8 cellular contexts compared by ENCODE assay signal in genomic region chr1:221741971-221742554, GRCh38. TPM values are rescaled to one million over a fixed set of nuclear protein-coding genes. Genes with fewer than 3 reads are reported as not detected.
A peak's percentile ranks its signal among the peaks of the same experiment; 100 is the strongest.
DNase-seq lines count a peak whose midpoint lies in the region; ATAC-seq and TF ChIP-seq lines count a peak whose summit lies in the region.

DUSP10 (minus strand) TSS chr1:221742089; CDS start chr1:221739744, 2,345 bp downstream.

- H3K4me3 ChIP-seq in BLaER1 treated with 17β-estradiol and CSF1 and Interleukin-3, amounts not matched to agents 10 nM and 100 nM: peak within 1 kb of the TSS; percentile 72 to 86 (median 78)
- H3K4me3 ChIP-seq in coronary artery: peak within 1 kb of the TSS; percentile 96

- DNase-seq in NCI-H526 treated with DMSO at 0.1 percent for 48 hours (lab: John Stamatoyannopoulos, UW): peak; percentile 95
- DNase-seq in activated CD4-positive, alpha-beta T cell treated with anti-CD3 and anti-CD28 coated beads, Interleukin-2, amount 10 ng/mL, durations not matched to agents 24 days and 14 days: peak; percentile 100
- peak; percentile 99 for DNase-seq in coronary artery (ENCODE audit: low spot score)
- DNase-seq in left colon: peak; percentile 99
- peak; percentile 93 to 96 for DNase-seq in stimulated activated CD4-positive, alpha-beta T cell treated with anti-CD3 and anti-CD28 coated beads, Interleukin-1b, Interleukin-23, amount 100 ng/mL, for 4 hours (ENCODE audit: low read depth in 2 of 2)

- H3K27ac Mint-ChIP-seq in activated CD4-positive, alpha-beta T cell treated with anti-CD3 and anti-CD28 coated beads, Interleukin-2, amount 10 ng/mL, durations not matched to agents 24 days and 14 days: no peak within 1 kb of the TSS

- H3K27me3 Mint-ChIP-seq in activated CD4-positive, alpha-beta T cell treated with anti-CD3 and anti-CD28 coated beads, Interleukin-2, amount 10 ng/mL, durations not matched to agents 24 days and 14 days: no peaks in the 10 kb centered on the region

- peaks cover 0 to 46% (median 14%) of the 10 kb centered on the region in 11 experiments; a peak in 13 of 22 replicates for H4K20me1 ChIP-seq in BLaER1 treated with 17β-estradiol and CSF1 and Interleukin-3, amounts not matched to agents 10 nM and 100 nM

- no peak within 1 kb of the TSS for H3K4me3 Mint-ChIP-seq in activated CD4-positive, alpha-beta T cell treated with anti-CD3 and anti-CD28 coated beads, Interleukin-2, amount 10 ng/mL, durations not matched to agents 24 days and 14 days

- H3K9me3 Mint-ChIP-seq in activated CD4-positive, alpha-beta T cell treated with anti-CD3 and anti-CD28 coated beads, Interleukin-2, amount 10 ng/mL, durations not matched to agents 24 days and 14 days: peaks cover 17% of the 10 kb centered on the region

- H3K36me3 ChIP-seq in BLaER1 treated with 17β-estradiol and CSF1 and Interleukin-3, amounts not matched to agents 10 nM and 100 nM: peaks cover 23 to 28% (median 26%) of the 10 kb centered on the region in 11 experiments

- intact Hi-C loops in activated CD4-positive, alpha-beta T cell treated with anti-CD3 and anti-CD28 coated beads, Interleukin-2, amount 10 ng/mL, durations not matched to agents 24 days and 14 days (cut with micrococcal nuclease): loop anchor here (1.0 to 10.0 kb wide), 15 partner anchors 12 to 713 kb away; no protein-coding TSS in a partner anchor
- intact Hi-C loops in left colon (cut with DNase I, micrococcal nuclease): no loop called here

- H3K36me3 Mint-ChIP-seq in activated CD4-positive, alpha-beta T cell treated with anti-CD3 and anti-CD28 coated beads, Interleukin-2, amount 10 ng/mL, durations not matched to agents 24 days and 14 days (ENCODE audit: low read depth): peaks cover 25% of the 10 kb centered on the region

- H3K27me3 ChIP-seq in BLaER1 treated with 17β-estradiol and CSF1 and Interleukin-3, amounts not matched to agents 10 nM and 100 nM: no peaks in the 10 kb centered on the region

- peak; percentile 81 for ATAC-seq in GM19328 (IDR thresholded peaks at IDR 0.05; ENCODE audit: unreplicated experiment)
- ATAC-seq in HG03469 (IDR thresholded peaks at IDR 0.05; ENCODE audit: unreplicated experiment): peak; percentile 80
- ATAC-seq in left colon: peak; percentile 89

- no peak for TF ChIP-seq CTCF in coronary artery (IDR thresholded peaks at IDR 0.05)

- H3K4me2 ChIP-seq in BLaER1 treated with 17β-estradiol and CSF1 and Interleukin-3, amounts not matched to agents 10 nM and 100 nM: peak within 1 kb of the TSS; percentile 93 to 99 (median 94)

- peaks cover 33% of the 10 kb centered on the region for H3K4me1 Mint-ChIP-seq in activated CD4-positive, alpha-beta T cell treated with anti-CD3 and anti-CD28 coated beads, Interleukin-2, amount 10 ng/mL, durations not matched to agents 24 days and 14 days

- H3K9me3 ChIP-seq in BLaER1 treated with 17β-estradiol and CSF1 and Interleukin-3, amounts not matched to agents 10 nM and 100 nM (replicated peaks in 1 of 11): peaks cover 0 to 20% (median 7%) of the 10 kb centered on the region in 11 experiments; a peak in 9 of 22 replicates

- H3K4me1 ChIP-seq in BLaER1 treated with 17β-estradiol and CSF1 and Interleukin-3, amounts not matched to agents 10 nM and 100 nM: peaks cover 25 to 46% (median 33%) of the 10 kb centered on the region in 10 experiments

- peak within 1 kb of the TSS; percentile 91 to 99 (median 96) for H3K27ac ChIP-seq in BLaER1 treated with 17β-estradiol and CSF1 and Interleukin-3, amounts not matched to agents 10 nM and 100 nM
- peak within 1 kb of the TSS; percentile 97 to 100 for H3K27ac ChIP-seq in coronary artery

- peak within 1 kb of the TSS; percentile 88 to 97 (median 93) for H3K9ac ChIP-seq in BLaER1 treated with 17β-estradiol and CSF1 and Interleukin-3, amounts not matched to agents 10 nM and 100 nM

RNA-seq across cellular contexts. Expression of gene DUSP10, which starts in this region (rescaled TPM):
- total RNA-seq in activated CD4-positive, alpha-beta T cell treated with anti-CD3 and anti-CD28 coated beads, Interleukin-2, amount 10 ng/mL, durations not matched to agents 24 days and 14 days: 13.5 and 14.6 TPM in 2 replicates
- 1 to 10 TPM; 3.3 to 5.2 TPM for total RNA-seq in left colon

Comparison
In these comparisons a context has a peak if more than half of its experiments do, and no peak if none do; other contexts are left out.
1. Peak in every context shown above with its lines: DNase-seq, ATAC-seq, H3K4me3 ChIP-seq and H3K27ac ChIP-seq.